In genomic region chr3:78344918-78345317, GRCh38 we compare ENCODE assay signal across 2 cellular contexts.
TF ChIP-seq lines count a peak whose summit lies in the region.

No MANE protein-coding gene starts in this region.

TF ChIP-seq in HepG2, 621 proteins besides CTCF, POLR2A, EP300 and RAD21:
- no peak for TF ChIP-seq ZNF260 (CRISPR knock-in tag; IDR thresholded peaks at IDR 0.05; ENCODE audit: borderline replicate concordance, low read depth)
- TF ChIP-seq, protein P1, sequence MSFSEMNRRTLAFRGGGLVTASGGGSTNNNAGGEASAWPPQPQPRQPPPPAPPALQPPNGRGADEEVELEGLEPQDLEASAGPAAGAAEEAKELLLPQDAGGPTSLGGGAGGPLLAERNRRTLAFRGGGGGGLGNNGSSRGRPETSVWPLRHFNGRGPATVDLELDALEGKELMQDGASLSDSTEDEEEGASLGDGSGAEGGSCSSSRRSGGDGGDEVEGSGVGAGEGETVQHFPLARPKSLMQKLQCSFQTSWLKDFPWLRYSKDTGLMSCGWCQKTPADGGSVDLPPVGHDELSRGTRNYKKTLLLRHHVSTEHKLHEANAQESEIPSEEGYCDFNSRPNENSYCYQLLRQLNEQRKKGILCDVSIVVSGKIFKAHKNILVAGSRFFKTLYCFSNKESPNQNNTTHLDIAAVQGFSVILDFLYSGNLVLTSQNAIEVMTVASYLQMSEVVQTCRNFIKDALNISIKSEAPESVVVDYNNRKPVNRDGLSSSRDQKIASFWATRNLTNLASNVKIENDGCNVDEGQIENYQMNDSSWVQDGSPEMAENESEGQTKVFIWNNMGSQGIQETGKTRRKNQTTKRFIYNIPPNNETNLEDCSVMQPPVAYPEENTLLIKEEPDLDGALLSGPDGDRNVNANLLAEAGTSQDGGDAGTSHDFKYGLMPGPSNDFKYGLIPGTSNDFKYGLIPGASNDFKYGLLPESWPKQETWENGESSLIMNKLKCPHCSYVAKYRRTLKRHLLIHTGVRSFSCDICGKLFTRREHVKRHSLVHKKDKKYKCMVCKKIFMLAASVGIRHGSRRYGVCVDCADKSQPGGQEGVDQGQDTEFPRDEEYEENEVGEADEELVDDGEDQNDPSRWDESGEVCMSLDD (CRISPR knock-in tag; IDR thresholded peaks at IDR 0.05; ENCODE audit: borderline replicate concordance) = no peak
- 0 out of 2 replicates have a peak, but pooled peaks have one; percentile 7 for TF ChIP-seq CEBPB (IDR thresholded peaks at IDR 0.05; ENCODE audit: borderline replicate concordance, low read depth, low read length)
- TF ChIP-seq KAT8 (CRISPR knock-in tag; IDR thresholded peaks at IDR 0.05) = no peak
- TF ChIP-seq ZNF598 (CRISPR knock-in tag; IDR thresholded peaks at IDR 0.05; ENCODE audit: borderline replicate concordance) = no peak
- TF ChIP-seq RCOR2 (CRISPR knock-in tag; IDR thresholded peaks at IDR 0.05) = no peak

TF ChIP-seq in IMR-90, 13 proteins besides CTCF, POLR2A, EP300 and RAD21:
- TF ChIP-seq CEBPB (IDR thresholded peaks at IDR 0.05; ENCODE audit: low read depth, low read length) = peak; percentile 49
- no peak for TF ChIP-seq SMC3 (IDR thresholded peaks at IDR 0.05; ENCODE audit: low read depth, low read length)
- TF ChIP-seq, protein P2, sequence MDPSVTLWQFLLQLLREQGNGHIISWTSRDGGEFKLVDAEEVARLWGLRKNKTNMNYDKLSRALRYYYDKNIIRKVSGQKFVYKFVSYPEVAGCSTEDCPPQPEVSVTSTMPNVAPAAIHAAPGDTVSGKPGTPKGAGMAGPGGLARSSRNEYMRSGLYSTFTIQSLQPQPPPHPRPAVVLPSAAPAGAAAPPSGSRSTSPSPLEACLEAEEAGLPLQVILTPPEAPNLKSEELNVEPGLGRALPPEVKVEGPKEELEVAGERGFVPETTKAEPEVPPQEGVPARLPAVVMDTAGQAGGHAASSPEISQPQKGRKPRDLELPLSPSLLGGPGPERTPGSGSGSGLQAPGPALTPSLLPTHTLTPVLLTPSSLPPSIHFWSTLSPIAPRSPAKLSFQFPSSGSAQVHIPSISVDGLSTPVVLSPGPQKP (IDR thresholded peaks at IDR 0.05; ENCODE audit: borderline replicate concordance, low read depth, low read length) = no peak
